ENCODE assay signal across 8 cellular contexts in genomic region chrX:135520553-135521404, GRCh38. TPM values are rescaled to one million over a fixed set of nuclear protein-coding genes. Genes with fewer than 3 reads are reported as not detected.
A peak's percentile ranks its signal among the peaks of the same experiment; 100 is the strongest.
DNase-seq lines count a peak whose midpoint lies in the region; ATAC-seq and TF ChIP-seq lines count a peak whose summit lies in the region.

TSS of gene INTS6L (plus strand) at chrX:135520660. CDS start at chrX:135520993, 333 bp downstream.

- H3K27ac ChIP-seq in SJCRH30, result peak within 1 kb of the TSS; percentile 82

- H3K27me3 Mint-ChIP-seq in IgD-negative memory B cell, result no peaks in the 10 kb centered on the region

- ATAC-seq in GM21528 (IDR thresholded peaks at IDR 0.05; ENCODE audit: low FRiP score, unreplicated experiment), result peak; percentile 83

- peaks cover 10% of the 10 kb centered on the region in 3 donors for H3K4me1 Mint-ChIP-seq in IgD-negative memory B cell

- H3K9me3 ChIP-seq in SJCRH30 (replicated peaks), result no peaks in the 10 kb centered on the region
- H3K9me3 ChIP-seq in neuron (ENCODE audit: low read length), result no peaks in the 10 kb centered on the region

- H3K4me1 ChIP-seq in SJCRH30, result 0 out of 2 replicates have a peak, but pooled peaks cover 2% of the 10 kb centered on the region
- peaks cover 4% of the 10 kb centered on the region for H3K4me1 ChIP-seq in neuron (ENCODE audit: insufficient read depth, low read length)

- peak within 1 kb of the TSS; percentile 35 for H2AFZ ChIP-seq in neuron (ENCODE audit: low read depth, low read length)

- H3K27me3 ChIP-seq in SJCRH30, result no peaks in the 10 kb centered on the region
- H3K27me3 ChIP-seq in neuron (ENCODE audit: insufficient read depth, low read length), result no peaks in the 10 kb centered on the region

- peak; percentile 82 for DNase-seq in DMS53 treated with DMSO at 0.1 percent for 48 hours (lab: John Stamatoyannopoulos, UW; ENCODE audit: unreplicated experiment)
- DNase-seq in SJCRH30, result peak; percentile 85 to 91
- peak; percentile 80 for DNase-seq in activated gamma-delta T cell treated with Interleukin-2 at 50 U/mL for 16 hours
- peak; percentile 84 to 90 for DNase-seq in foreskin fibroblast
- DNase-seq in stromal cell of bone marrow (ENCODE audit: low read depth), result peak; percentile 76

- H3K4me3 ChIP-seq in SJCRH30 (peak within 1 kb of the TSS; percentile 78), foreskin fibroblast (ENCODE audit: low read depth in 1 of 2, low read length in 2 of 2) (peak within 1 kb of the TSS; percentile 63 to 74), neuron (ENCODE audit: low read length) (peak within 1 kb of the TSS; percentile 75)

- H3K27ac Mint-ChIP-seq in IgD-negative memory B cell, result peak within 1 kb of the TSS; percentile 87 to 99 (median 95)

- TF ChIP-seq CTCF in foreskin fibroblast (IDR thresholded peaks at IDR 0.05; ENCODE audit: low read depth, low read length), result no peak

- no peaks in the 10 kb centered on the region for H3K9me3 Mint-ChIP-seq in IgD-negative memory B cell

- H3K36me3 ChIP-seq in SJCRH30, result no peaks in the 10 kb centered on the region
- no peaks in the 10 kb centered on the region for H3K36me3 ChIP-seq in neuron (ENCODE audit: insufficient read depth, low read length)

- peaks cover 2% of the 10 kb centered on the region for H3K36me3 Mint-ChIP-seq in IgD-negative memory B cell

- H3K4me3 Mint-ChIP-seq in IgD-negative memory B cell, result peak within 1 kb of the TSS; percentile 94 to 98 (median 96)

RNA-seq across cellular contexts. Expression of gene INTS6L, which starts in this region (rescaled TPM):
- 5.2 TPM for polyA plus RNA-seq in IgD-negative memory B cell
- total RNA-seq in SJCRH30 (2014; rRNA removed; shearing (Covaris generic)), result 12.0 and 13.6 TPM in 2 replicates

Comparison
In these comparisons a context has a peak if more than half of its experiments do, and no peak if none do; other contexts are left out.
1. Peak in every context shown above with its lines: DNase-seq, ATAC-seq, H3K4me3 ChIP-seq and H3K27ac ChIP-seq.